22 cellular contexts compared by ENCODE assay signal in the genomic region with DNA sequence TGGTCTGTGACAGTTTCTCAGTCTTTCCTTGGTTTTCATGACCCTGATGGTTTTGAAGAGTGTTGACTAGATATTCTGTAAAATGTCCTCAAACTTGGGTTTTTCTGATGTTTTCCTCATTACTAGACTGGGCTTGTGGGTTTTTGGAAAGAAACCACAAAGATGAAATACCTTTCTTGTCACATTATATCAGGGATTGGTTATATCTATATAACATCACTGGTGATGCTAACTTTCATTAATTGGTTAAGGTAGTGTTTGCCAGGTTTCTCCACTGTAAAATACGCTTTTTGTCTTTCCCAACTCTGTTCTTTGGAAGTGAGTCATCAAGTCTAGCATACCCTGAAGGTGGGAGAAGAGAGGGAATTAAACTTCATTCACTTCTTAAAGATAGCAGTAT. TPM values are rescaled to one million over a fixed set of nuclear protein-coding genes. Genes with fewer than 3 reads are reported as not detected.
"Had no signal": no experiment of that assay in that cellular context is flagged by ENCODE, and none has a peak within 500 bp of the region (broad histone marks: within the 10 kb centered on the region; RNA-seq: fewer than 3 reads in every experiment).

No MANE protein-coding gene starts in this region.

- ATAC-seq: activated CD4-positive, CD25-positive, alpha-beta regulatory T cell treated with anti-CD3 and anti-CD28 coated beads, Interleukin-2, amount 50 U/mL, for 24 hours; left lung; natural killer cell; stimulated activated naive B cell treated with anti-CD40 and anti-IgM and Interleukin-4, amounts not matched to agents 10 μg/mL and 1 μg/mL and 100 μg/mL, for 72 hours had no signal

- FAIRE-seq: keratinocyte had no signal

- H3K27ac ChIP-seq: ascending aorta, left lung, neutrophil, skin epidermis, tibial artery, uterus had no signal

- H3K36me3 ChIP-seq: ascending aorta, left lung, neutrophil, tibial artery, uterus had no signal

- H3K9me3 ChIP-seq: neutrophil, tibial artery, uterus had no signal

- H3K4me3 ChIP-seq: ascending aorta, left lung, skin epidermis, tibial artery, uterus had no signal

- DNase-seq: activated CD4-positive, alpha-beta T cell treated with anti-CD3 and anti-CD28 coated beads, Interleukin-2, amount 50 U/mL, for 1 hour; activated naive CD4-positive, alpha-beta T cell; activated T-cell treated with anti-CD3 and anti-CD28 coated beads for 4 hours; cortex of kidney; effector CD8-positive, alpha-beta T cell; left lung; natural killer cell; posterior cingulate gyrus; stimulated activated CD4-positive, alpha-beta T cell treated with anti-CD3 and anti-CD28 coated beads, Interleukin-15, amount 100 ng/mL, for 24 hours; stimulated activated CD4-positive, alpha-beta T cell treated with anti-CD3 and anti-CD28 coated beads, Interleukin-4, amount 100 ng/mL, for 1 hour; stimulated activated naive B cell treated with anti-CD40 and anti-IgM and Interleukin-4, amounts not matched to agents 10 μg/mL and 1 μg/mL and 100 μg/mL, for 72 hours; T-helper 1 cell; T1000; tibial artery; uterus had no signal

- H3K4me1 ChIP-seq: ascending aorta, left lung, uterus had no signal

- H3K27me3 ChIP-seq: ascending aorta, left lung, tibial artery, uterus had no signal

RNA-seq across cellular contexts. Expression of gene IL31RA, which starts 3.3 kb away (rescaled TPM):
- total RNA-seq: activated CD8-positive, alpha-beta memory T cell treated with anti-CD3 and anti-CD28 coated beads for 36 hours; ascending aorta; natural killer cell; subcutaneous adipose tissue had no signal
